34 cellular contexts compared by ENCODE assay signal in genomic region chr11:26410967-26411366, GRCh38.
DNase-seq lines count a peak whose midpoint lies in the region; ATAC-seq, FAIRE-seq and TF ChIP-seq lines count a peak whose summit lies in the region.
"Had no signal": no experiment of that assay in that cellular context is flagged by ENCODE, and none has a peak within 500 bp of the region (broad histone marks: within the 10 kb centered on the region; RNA-seq: fewer than 3 reads in every experiment).

No MANE protein-coding gene starts in this region.

- no peak overlapping the region for H2BK15ac ChIP-seq in IMR-90 (ENCODE audit: low read depth, low read length)

- H3K79me2 ChIP-seq in HepG2 (ENCODE audit: insufficient read depth, low read length), result no peaks in the 10 kb centered on the region
- no peaks in the 10 kb centered on the region for H3K79me2 ChIP-seq in K562 (ENCODE audit: control insufficient read depth, insufficient read depth, low read length)

- no peak for TF ChIP-seq POLR2A in HepG2 (IDR thresholded peaks at IDR 0.05; ENCODE audit: insufficient read depth in 1 of 2, low read depth in 2 of 2, low read length in 2 of 2)
- TF ChIP-seq POLR2A in right lobe of liver (IDR thresholded peaks at IDR 0.05), result no peak
- TF ChIP-seq POLR2A in A549 (IDR thresholded peaks at IDR 0.05; ENCODE audit: low read length), result no peak
- TF ChIP-seq POLR2A in IMR-90 (IDR thresholded peaks at IDR 0.05; ENCODE audit: low read depth, low read length), result no peak
- no peak for TF ChIP-seq POLR2A in K562 (conservative IDR thresholded peaks at IDR 0.05)

- intact Hi-C loops in HepG2 (cut with micrococcal nuclease; ENCODE audit: unreplicated experiment) (no loop called here), right lobe of liver (cut with DNase I) (no loop called here), IMR-90 (cut with micrococcal nuclease) (no loop called here), K562 (cut with micrococcal nuclease) (no loop called here), colonic mucosa (cut with DNase I) (no loop called here)

- H4K20me1 ChIP-seq in HepG2 (ENCODE audit: insufficient read depth, low read length) (no peaks in the 10 kb centered on the region), IMR-90 (ENCODE audit: insufficient read depth, low read length) (no peaks in the 10 kb centered on the region), K562 (replicated peaks; ENCODE audit: control insufficient read depth, insufficient read depth, low read length) (no peaks in the 10 kb centered on the region)
- H4K20me1 ChIP-seq: BLaER1; BLaER1 treated with 17β-estradiol and CSF1 and Interleukin-3, amounts not matched to agents 10 nM and 100 nM had no signal

- TF ChIP-seq EP300 in HepG2 (IDR thresholded peaks at IDR 0.05; ENCODE audit: low read depth in 2 of 2, low read length in 2 of 2), result no peak
- TF ChIP-seq EP300 in HepG2 (CRISPR knock-in tag; IDR thresholded peaks at IDR 0.05; ENCODE audit: borderline replicate concordance), result no peak
- no peak for TF ChIP-seq EP300 in A549 (IDR thresholded peaks at IDR 0.05)
- TF ChIP-seq EP300 in K562 (IDR thresholded peaks at IDR 0.05; ENCODE audit: low read length), result no peak

- no peak overlapping the region for H3K27ac ChIP-seq in HepG2 (ENCODE audit: extremely low read length, insufficient read depth, low read length)
- H3K27ac ChIP-seq in right lobe of liver, result no peak overlapping the region
- no peak overlapping the region for H3K27ac ChIP-seq in A549
- H3K27ac ChIP-seq in IMR-90 (ENCODE audit: insufficient read depth, low read length), result no peak overlapping the region
- H3K27ac ChIP-seq in K562 (ENCODE audit: extremely low read depth, low read depth, low read length), result no peak overlapping the region
- no peak overlapping the region for H3K27ac ChIP-seq in colonic mucosa
- H3K27ac ChIP-seq: 22Rv1; BLaER1; BLaER1 treated with 17β-estradiol and CSF1 and Interleukin-3, amounts not matched to agents 10 nM and 100 nM; C4-2B had no signal

- no peak overlapping the region for H4K91ac ChIP-seq in IMR-90 (ENCODE audit: insufficient read depth, low read depth, low read length)

- H3K27me3 ChIP-seq in HepG2 (ENCODE audit: control insufficient read depth in 1 of 2, insufficient read depth in 2 of 2, low read length in 2 of 2) (no peaks in the 10 kb centered on the region), right lobe of liver (no peaks in the 10 kb centered on the region), IMR-90 (ENCODE audit: control insufficient read depth, insufficient read depth, low read length) (no peaks in the 10 kb centered on the region), K562 (ENCODE audit: control insufficient read depth in 2 of 2, insufficient read depth in 2 of 2, low read length in 2 of 2) (no peaks in the 10 kb centered on the region), colonic mucosa (no peaks in the 10 kb centered on the region)
- H3K27me3 ChIP-seq: BE2C; BLaER1; BLaER1 treated with 17β-estradiol and CSF1 and Interleukin-3, amounts not matched to agents 10 nM and 100 nM had no signal

- POLR2A ChIA-PET in HepG2 (lab: Yijun Ruan, JAX) (no interaction called here), A549 (lab: Yijun Ruan, JAX) (no interaction called here), IMR-90 (lab: Charles Lee; ENCODE audit: unreplicated experiment) (no interaction called here), K562 (lab: Yijun Ruan, JAX) (no interaction called here)

- H2BK120ac ChIP-seq in IMR-90 (ENCODE audit: low read depth, low read length), result no peak overlapping the region

- no peak overlapping the region for H3K14ac ChIP-seq in IMR-90 (replicated peaks; ENCODE audit: low read depth, low read length)

- H3K23ac ChIP-seq in IMR-90 (ENCODE audit: low read depth, low read length), result no peak overlapping the region

- H2BK5ac ChIP-seq in IMR-90 (ENCODE audit: low read depth, low read length, poor library complexity, severe bottlenecking), result no peak overlapping the region

- 7% methylated on average over 1 of the region's 1 CpG for WGBS in HepG2 (ENCODE audit: low lambda C conversion rate)
- WGBS in right lobe of liver (ENCODE audit: insufficient coverage, low coverage, low lambda C conversion rate, missing lambda C conversion rate), result 36% methylated on average over 1 of the region's 1 CpG
- WGBS in A549 (ENCODE audit: missing lambda C conversion rate), result 23% methylated on average over 1 of the region's 1 CpG
- WGBS in IMR-90 (ENCODE audit: extremely low coverage in 2 of 2, insufficient read length in 1 of 2), 2 experiments, result no CpG with 5 or more reads among the region's 1 CpG
- WGBS in K562 (ENCODE audit: insufficient coverage, low coverage, missing lambda C conversion rate), result 0% methylated on average over 1 of the region's 1 CpG

- H3K4me2 ChIP-seq in HepG2 (ENCODE audit: low read depth, low read length) (no peak overlapping the region), A549 (no peak overlapping the region), IMR-90 (ENCODE audit: low read depth, low read length) (no peak overlapping the region), K562 (ENCODE audit: insufficient read depth, low read length) (no peak overlapping the region)
- H3K4me2 ChIP-seq: BLaER1; BLaER1 treated with 17β-estradiol and CSF1 and Interleukin-3, amounts not matched to agents 10 nM and 100 nM had no signal

- H3K4me1 ChIP-seq in HepG2 (ENCODE audit: insufficient read depth, low read length) (no peaks in the 10 kb centered on the region), right lobe of liver (no peaks in the 10 kb centered on the region), A549 (no peaks in the 10 kb centered on the region), IMR-90 (ENCODE audit: control insufficient read depth, insufficient read depth, low read length) (no peaks in the 10 kb centered on the region), K562 (replicated peaks in 1 of 2; ENCODE audit: control insufficient read depth in 2 of 2, insufficient read depth in 2 of 2, low read length in 2 of 2) (no peaks in the 10 kb centered on the region), colonic mucosa (no peaks in the 10 kb centered on the region)
- H3K4me1 ChIP-seq: BE2C; BLaER1; BLaER1 treated with 17β-estradiol and CSF1 and Interleukin-3, amounts not matched to agents 10 nM and 100 nM; Caco-2 had no signal

- DNase-seq in HepG2 (ENCODE audit: low spot score), result no peak
- no peak for DNase-seq in right lobe of liver
- DNase-seq in A549 (ENCODE audit: low read depth in 1 of 2, low spot score in 1 of 2), result no peak
- DNase-seq in IMR-90, result no peak
- DNase-seq in K562 (ENCODE audit: extremely low read depth in 1 of 4, low spot score in 3 of 4), result no peak
- DNase-seq in colonic mucosa, result no peak
- DNase-seq in NCI-H1417 (lab: John Stamatoyannopoulos, UW), result no peak
- DNase-seq: 8988T; ACHN; AML-193; BE2C; C1 segment of cervical spinal cord; Caco-2; Calu3; CD4-positive, alpha-beta memory T cell; CD4-positive, alpha-beta T cell; CD4-positive, CD25-positive, alpha-beta regulatory T cell; CD8-positive, alpha-beta memory T cell; CD8-positive, alpha-beta T cell; COR-L47; DMS 273 treated with DMSO at 0.1 percent for 48 hours; DMS153; DMS53; DMS79; DMS79 treated with DMSO at 0.1 percent for 48 hours; DND-41; EL had no signal

- no peak for FAIRE-seq in HepG2 (lab: Jason Lieb, UNC)
- FAIRE-seq in A549 (lab: Jason Lieb, UNC), result no peak
- no peak for FAIRE-seq in K562 (lab: Jason Lieb, UNC)
- FAIRE-seq: A204.1, D721Med had no signal

- H3K36me3 ChIP-seq in HepG2 (replicated peaks in 1 of 2; ENCODE audit: control insufficient read depth in 1 of 2, insufficient read depth in 2 of 2, low read length in 2 of 2), result no peaks in the 10 kb centered on the region
- H3K36me3 ChIP-seq in right lobe of liver, result no peaks in the 10 kb centered on the region
- no peaks in the 10 kb centered on the region for H3K36me3 ChIP-seq in IMR-90 (ENCODE audit: control insufficient read depth, insufficient read depth, low read length)
- H3K36me3 ChIP-seq in K562 (ENCODE audit: control insufficient read depth, insufficient read depth, low read length), result no peaks in the 10 kb centered on the region
- no peaks in the 10 kb centered on the region for H3K36me3 ChIP-seq in colonic mucosa
- H3K36me3 ChIP-seq: BE2C; BLaER1; BLaER1 treated with 17β-estradiol and CSF1 and Interleukin-3, amounts not matched to agents 10 nM and 100 nM had no signal

- TF ChIP-seq RAD21 in HepG2 (CRISPR knock-in tag; IDR thresholded peaks at IDR 0.05) (no peak), A549 (conservative IDR thresholded peaks at IDR 0.05 in 1 of 2, IDR thresholded peaks at IDR 0.05 in 1 of 2) (no peak), IMR-90 (IDR thresholded peaks at IDR 0.05; ENCODE audit: low read length) (no peak), K562 (CRISPR knock-in tag; conservative IDR thresholded peaks at IDR 0.05 in 1 of 2, IDR thresholded peaks at IDR 0.05 in 1 of 2) (no peak)

- ATAC-seq in HepG2, result no peak
- no peak for ATAC-seq in right lobe of liver
- no peak for ATAC-seq in A549
- no peak for ATAC-seq in IMR-90 (ENCODE audit: low read depth)
- ATAC-seq in K562, result no peak
- ATAC-seq in GM21529 (IDR thresholded peaks at IDR 0.05; ENCODE audit: unreplicated experiment), result no peak
- ATAC-seq: CD8-positive, alpha-beta T cell had no signal

- dilution Hi-C loops in IMR-90 (cut with HindIII; ENCODE audit: low sequenced_read_pairs, unreplicated experiment), result no loop called here

- H2BK20ac ChIP-seq in IMR-90 (ENCODE audit: low read depth, low read length), result no peak overlapping the region

- H4K5ac ChIP-seq in IMR-90 (ENCODE audit: low read depth, low read length), result no peak overlapping the region

- no peaks in the 10 kb centered on the region for H3K9me1 ChIP-seq in IMR-90 (ENCODE audit: insufficient read depth, low read length)
- no peaks in the 10 kb centered on the region for H3K9me1 ChIP-seq in K562 (ENCODE audit: control insufficient read depth, insufficient read depth, low read length)

- H3K9ac ChIP-seq in HepG2 (ENCODE audit: insufficient read depth, low read depth, low read length) (no peak overlapping the region), IMR-90 (ENCODE audit: low read depth, low read length) (no peak overlapping the region), K562 (ENCODE audit: insufficient read depth in 1 of 2, low read depth in 2 of 2, low read length in 2 of 2) (no peak overlapping the region), colonic mucosa (ENCODE audit: low read depth in 2 of 2, low read length in 2 of 2) (no peak overlapping the region)
- H3K9ac ChIP-seq: BLaER1; BLaER1 treated with 17β-estradiol and CSF1 and Interleukin-3, amounts not matched to agents 10 nM and 100 nM had no signal

- H3K56ac ChIP-seq in IMR-90 (ENCODE audit: extremely low read depth, insufficient read depth, low read length), result no peak overlapping the region

- no peak for TF ChIP-seq CTCF in HepG2 (CRISPR knock-in tag; IDR thresholded peaks at IDR 0.05)
- TF ChIP-seq CTCF in right lobe of liver (IDR thresholded peaks at IDR 0.05), result no peak
- no peak for TF ChIP-seq CTCF in A549 (IDR thresholded peaks at IDR 0.05)
- no peak for TF ChIP-seq CTCF in IMR-90 (conservative IDR thresholded peaks at IDR 0.05; ENCODE audit: low read depth, low read length)
- no peak for TF ChIP-seq CTCF in K562 (IDR thresholded peaks at IDR 0.05 in 2 of 3, conservative IDR thresholded peaks at IDR 0.05 in 1 of 3; ENCODE audit: insufficient read depth in 2 of 3, low read depth in 1 of 3, low read length in 3 of 3)
- TF ChIP-seq CTCF in colonic mucosa (IDR thresholded peaks at IDR 0.05), result no peak

- H3K9me3 ChIP-seq in HepG2 (ENCODE audit: low read length) (no peaks in the 10 kb centered on the region), right lobe of liver (no peaks in the 10 kb centered on the region), A549 (no peaks in the 10 kb centered on the region), IMR-90 (ENCODE audit: control insufficient read depth, insufficient read depth, low read length) (no peaks in the 10 kb centered on the region), K562 (replicated peaks; ENCODE audit: control insufficient read depth, insufficient read depth, low read depth, low read length) (no peaks in the 10 kb centered on the region), colonic mucosa (no peaks in the 10 kb centered on the region)
- H3K9me3 ChIP-seq: BE2C; BLaER1; BLaER1 treated with 17β-estradiol and CSF1 and Interleukin-3, amounts not matched to agents 10 nM and 100 nM; Caco-2 had no signal

- no peaks in the 10 kb centered on the region for H3K79me1 ChIP-seq in IMR-90 (ENCODE audit: low read depth in 1 of 2, low read length in 2 of 2)

- no TSS peak for BruUV-seq in HepG2 (replicated peaks; lab: Mats Ljungman, UMichigan)
- no TSS peak for BruUV-seq in IMR-90 (replicated peaks; lab: Mats Ljungman, UMichigan)
- no TSS peak for BruUV-seq in K562 (replicated peaks; lab: Mats Ljungman, UMichigan)

- no peak overlapping the region for H2AK9ac ChIP-seq in IMR-90 (replicated peaks; ENCODE audit: low read depth, low read length, poor library complexity)

- H2AFZ ChIP-seq in HepG2 (ENCODE audit: low read length) (no peak overlapping the region), IMR-90 (replicated peaks; ENCODE audit: low read length, poor library complexity) (no peak overlapping the region), K562 (ENCODE audit: low read depth, low read length) (no peak overlapping the region)

- no peak overlapping the region for H3K18ac ChIP-seq in IMR-90 (ENCODE audit: low read depth, low read length)

- H3K4me3 ChIP-seq in HepG2 (replicated peaks in 1 of 3; ENCODE audit: insufficient read depth in 1 of 3, low read depth in 2 of 3, low read length in 3 of 3) (no peak overlapping the region), right lobe of liver (no peak overlapping the region), A549 (no peak overlapping the region), IMR-90 (ENCODE audit: insufficient read depth, low read depth, low read length) (no peak overlapping the region), K562 (no peak overlapping the region), colonic mucosa (no peak overlapping the region)
- H3K4me3 ChIP-seq: BLaER1; BLaER1 treated with 17β-estradiol and CSF1 and Interleukin-3, amounts not matched to agents 10 nM and 100 nM had no signal

- no peak overlapping the region for H3K4ac ChIP-seq in IMR-90 (ENCODE audit: low read depth, low read length)

- CTCF ChIA-PET in HepG2 (lab: Yijun Ruan, JAX; ENCODE audit: low intra/inter-chr PET ratio, low total read pairs) (no interaction called here), A549 (lab: Yijun Ruan, JAX) (no interaction called here), IMR-90 (lab: Yijun Ruan, JAX) (no interaction called here), K562 (lab: Yijun Ruan, JAX; ENCODE audit: low intra/inter-chr PET ratio) (no interaction called here)

- no peak overlapping the region for H2AK5ac ChIP-seq in IMR-90 (ENCODE audit: low read depth, low read length)

- H4K8ac ChIP-seq in IMR-90 (ENCODE audit: low read depth in 2 of 2, low read length in 2 of 2), result no peak overlapping the region

- in situ Hi-C loops in HepG2 (cut with HindIII; ENCODE audit: extremely low pct_ligation_motif_present, low pct_unique_long_range_greater_than_20kb), result no loop called here
- in situ Hi-C loops in IMR-90 (cut with MboI; ENCODE audit: low sequenced_read_pairs), result no loop called here
- in situ Hi-C loops in K562 (cut with MboI), result no loop called here

Comparison
In these comparisons a context has a peak if more than half of its experiments do, and no peak if none do; other contexts are left out.
1. Of the 241 proteins assayed by ChIP-seq in both HepG2 and K562: peak only in HepG2: MAFK; only in K562: MAFG; in both: MAFF; in neither: 238.